In the genomic region with DNA sequence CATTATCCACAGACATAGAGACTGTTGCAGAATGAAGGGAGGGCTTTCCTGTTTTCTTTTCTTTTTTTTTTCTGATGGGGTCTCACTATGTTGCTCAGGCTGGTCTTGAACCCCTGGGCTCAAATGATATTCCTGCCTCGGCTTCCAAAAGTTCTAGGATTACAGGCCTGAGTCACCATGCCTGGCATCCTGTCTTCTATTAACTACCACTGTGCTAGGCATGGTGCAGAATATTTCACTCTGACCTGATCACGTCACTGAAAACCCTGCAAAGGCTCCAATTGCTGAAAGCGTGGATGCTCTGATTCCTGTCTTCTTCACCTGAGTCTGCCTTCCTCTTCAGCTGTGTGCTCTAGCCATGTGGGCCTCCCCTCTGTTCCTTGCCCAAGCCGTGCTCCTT, we compare ENCODE assay signal across 1 cellular context.
TF ChIP-seq lines count a peak whose summit lies in the region.

No MANE protein-coding gene starts in this region.

TF ChIP-seq in SK-N-SH treated with all-trans-retinoic acid at 6 μM for 48 hours, 23 proteins besides CTCF, POLR2A, EP300 and RAD21:
- no peak for TF ChIP-seq ZNF565 (CRISPR knock-in tag; conservative IDR thresholded peaks at IDR 0.05; ENCODE audit: low read depth)
- no peak for TF ChIP-seq GLIS3 (CRISPR knock-in tag; IDR thresholded peaks at IDR 0.05)
- TF ChIP-seq TOX (CRISPR knock-in tag; IDR thresholded peaks at IDR 0.05; ENCODE audit: borderline replicate concordance) = no peak
- TF ChIP-seq ARNTL (CRISPR knock-in tag; IDR thresholded peaks at IDR 0.05; ENCODE audit: borderline replicate concordance, low read depth) = no peak
- TF ChIP-seq, protein P1, sequence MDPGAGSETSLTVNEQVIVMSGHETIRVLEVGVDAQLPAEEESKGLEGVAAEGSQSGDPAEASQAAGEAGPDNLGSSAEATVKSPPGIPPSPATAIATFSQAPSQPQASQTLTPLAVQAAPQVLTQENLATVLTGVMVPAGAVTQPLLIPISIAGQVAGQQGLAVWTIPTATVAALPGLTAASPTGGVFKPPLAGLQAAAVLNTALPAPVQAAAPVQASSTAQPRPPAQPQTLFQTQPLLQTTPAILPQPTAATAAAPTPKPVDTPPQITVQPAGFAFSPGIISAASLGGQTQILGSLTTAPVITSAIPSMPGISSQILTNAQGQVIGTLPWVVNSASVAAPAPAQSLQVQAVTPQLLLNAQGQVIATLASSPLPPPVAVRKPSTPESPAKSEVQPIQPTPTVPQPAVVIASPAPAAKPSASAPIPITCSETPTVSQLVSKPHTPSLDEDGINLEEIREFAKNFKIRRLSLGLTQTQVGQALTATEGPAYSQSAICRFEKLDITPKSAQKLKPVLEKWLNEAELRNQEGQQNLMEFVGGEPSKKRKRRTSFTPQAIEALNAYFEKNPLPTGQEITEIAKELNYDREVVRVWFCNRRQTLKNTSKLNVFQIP (CRISPR knock-in tag; IDR thresholded peaks at IDR 0.05; ENCODE audit: borderline replicate concordance, low read depth) = no peak
- TF ChIP-seq, protein P2, sequence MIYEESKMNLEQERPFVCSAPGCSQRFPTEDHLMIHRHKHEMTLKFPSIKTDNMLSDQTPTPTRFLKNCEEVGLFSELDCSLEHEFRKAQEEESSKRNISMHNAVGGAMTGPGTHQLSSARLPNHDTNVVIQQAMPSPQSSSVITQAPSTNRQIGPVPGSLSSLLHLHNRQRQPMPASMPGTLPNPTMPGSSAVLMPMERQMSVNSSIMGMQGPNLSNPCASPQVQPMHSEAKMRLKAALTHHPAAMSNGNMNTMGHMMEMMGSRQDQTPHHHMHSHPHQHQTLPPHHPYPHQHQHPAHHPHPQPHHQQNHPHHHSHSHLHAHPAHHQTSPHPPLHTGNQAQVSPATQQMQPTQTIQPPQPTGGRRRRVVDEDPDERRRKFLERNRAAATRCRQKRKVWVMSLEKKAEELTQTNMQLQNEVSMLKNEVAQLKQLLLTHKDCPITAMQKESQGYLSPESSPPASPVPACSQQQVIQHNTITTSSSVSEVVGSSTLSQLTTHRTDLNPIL (CRISPR knock-in tag; IDR thresholded peaks at IDR 0.05; ENCODE audit: low read depth) = no peak
- no peak for TF ChIP-seq TSHZ2 (CRISPR knock-in tag; IDR thresholded peaks at IDR 0.05)
- TF ChIP-seq TCF4 (CRISPR knock-in tag; IDR thresholded peaks at IDR 0.05; ENCODE audit: borderline replicate concordance) = no peak
- TF ChIP-seq ZFP30 (CRISPR knock-in tag; IDR thresholded peaks at IDR 0.05) = no peak
